ENCODE assay signal across 8 cellular contexts in genomic region chr19:49889687-49890348, GRCh38. TPM values are rescaled to one million over a fixed set of nuclear protein-coding genes. Genes with fewer than 3 reads are reported as not detected.
DNase-seq lines count a peak whose midpoint lies in the region; ATAC-seq lines count a peak whose summit lies in the region.

No MANE protein-coding gene starts in this region.

- peaks cover 13% of the 10 kb centered on the region for H3K4me1 Mint-ChIP-seq in activated T-helper 1 cell treated with anti-CD3 and anti-CD28 coated beads, Interleukin-12 subunit alpha, Interleukin-12 subunit beta, Interleukin-2, Interleukin-4 antibody, amounts not matched to agents 30 ng/mL and 10 ng/mL and 1 ng/mL, durations not matched to agents 14 hours and 24 hours and 36 hours (ENCODE audit: low read depth)

- H3K27me3 Mint-ChIP-seq in activated T-helper 1 cell treated with anti-CD3 and anti-CD28 coated beads, Interleukin-12 subunit alpha, Interleukin-12 subunit beta, Interleukin-2, Interleukin-4 antibody, amounts not matched to agents 30 ng/mL and 10 ng/mL and 1 ng/mL, durations not matched to agents 14 hours and 24 hours and 36 hours (ENCODE audit: insufficient read depth), result peaks cover 1% of the 10 kb centered on the region

- H3K27ac Mint-ChIP-seq in activated T-helper 1 cell treated with anti-CD3 and anti-CD28 coated beads, Interleukin-12 subunit alpha, Interleukin-12 subunit beta, Interleukin-2, Interleukin-4 antibody, amounts not matched to agents 30 ng/mL and 10 ng/mL and 1 ng/mL, durations not matched to agents 14 hours and 24 hours and 36 hours, result peak overlapping the region; percentile 77

- no peak for ATAC-seq in GM21526 (IDR thresholded peaks at IDR 0.05; ENCODE audit: low FRiP score, unreplicated experiment)

- H3K36me3 Mint-ChIP-seq in activated T-helper 1 cell treated with anti-CD3 and anti-CD28 coated beads, Interleukin-12 subunit alpha, Interleukin-12 subunit beta, Interleukin-2, Interleukin-4 antibody, amounts not matched to agents 30 ng/mL and 10 ng/mL and 1 ng/mL, durations not matched to agents 14 hours and 24 hours and 36 hours (ENCODE audit: low read depth), result peaks cover 33% of the 10 kb centered on the region

- peak; percentile 84 for DNase-seq in DMS 273 (lab: John Stamatoyannopoulos, UW; ENCODE audit: unreplicated experiment)
- DNase-seq in NCI-H2171 treated with DMSO at 0.1 percent for 48 hours (lab: John Stamatoyannopoulos, UW), result peak; percentile 53
- peak; percentile 74 for DNase-seq in activated T-helper 1 cell treated with anti-CD3 and anti-CD28 coated beads, Interleukin-12 subunit alpha, Interleukin-12 subunit beta, Interleukin-2, Interleukin-4 antibody, amounts not matched to agents 30 ng/mL and 10 ng/mL and 1 ng/mL, durations not matched to agents 14 hours and 24 hours and 36 hours (ENCODE audit: low spot score)
- DNase-seq in fibroblast of the conjunctiva (ENCODE audit: low read depth), result peak; percentile 43
- peak in 36 of 56 donors; percentile 3 to 71 (median 29) for DNase-seq in nucleus accumbens (lab: John Stamatoyannopoulos, UW)
- peak in 36 of 49 donors; percentile 5 to 73 (median 36) for DNase-seq in substantia nigra (lab: John Stamatoyannopoulos, UW)
- no peak for DNase-seq in NCI-H774 (lab: John Stamatoyannopoulos, UW)

- no peak overlapping the region for H3K27ac ChIP-seq in substantia nigra (ENCODE audit: low read depth, low read length, poor library complexity, severe bottlenecking)

- intact Hi-C loops in activated T-helper 1 cell treated with anti-CD3 and anti-CD28 coated beads, Interleukin-12 subunit alpha, Interleukin-12 subunit beta, Interleukin-2, Interleukin-4 antibody, amounts not matched to agents 30 ng/mL and 10 ng/mL and 1 ng/mL, durations not matched to agents 14 hours and 24 hours and 36 hours (cut with micrococcal nuclease), result loop anchor here (1.0 kb wide), 4 partner anchors 13 to 39 kb away; partner anchors contain the start of genes AKT1S1, ATF5, NUP62 and TBC1D17

- peak overlapping the region; percentile 80 for H3K4me3 Mint-ChIP-seq in activated T-helper 1 cell treated with anti-CD3 and anti-CD28 coated beads, Interleukin-12 subunit alpha, Interleukin-12 subunit beta, Interleukin-2, Interleukin-4 antibody, amounts not matched to agents 30 ng/mL and 10 ng/mL and 1 ng/mL, durations not matched to agents 14 hours and 24 hours and 36 hours

- no peaks in the 10 kb centered on the region for H3K9me3 Mint-ChIP-seq in activated T-helper 1 cell treated with anti-CD3 and anti-CD28 coated beads, Interleukin-12 subunit alpha, Interleukin-12 subunit beta, Interleukin-2, Interleukin-4 antibody, amounts not matched to agents 30 ng/mL and 10 ng/mL and 1 ng/mL, durations not matched to agents 14 hours and 24 hours and 36 hours

RNA-seq across cellular contexts. Expression of gene IL4I1, which starts 6.9 kb away (rescaled TPM):
- total RNA-seq in activated T-helper 1 cell treated with anti-CD3 and anti-CD28 coated beads, Interleukin-12 subunit alpha, Interleukin-12 subunit beta, Interleukin-2, Interleukin-4 antibody, amounts not matched to agents 30 ng/mL and 10 ng/mL and 1 ng/mL, durations not matched to agents 14 hours and 24 hours and 36 hours, result 50.0 and 51.5 TPM in 2 replicates

RNA-seq across cellular contexts. Expression of gene TBC1D17, which starts 12.3 kb away (rescaled TPM):
- 38.7 and 41.8 TPM in 2 replicates for total RNA-seq in activated T-helper 1 cell treated with anti-CD3 and anti-CD28 coated beads, Interleukin-12 subunit alpha, Interleukin-12 subunit beta, Interleukin-2, Interleukin-4 antibody, amounts not matched to agents 30 ng/mL and 10 ng/mL and 1 ng/mL, durations not matched to agents 14 hours and 24 hours and 36 hours

RNA-seq across cellular contexts. Expression of gene AKT1S1, which starts 12.7 kb away (rescaled TPM):
- 32.1 and 32.2 TPM in 2 replicates for total RNA-seq in activated T-helper 1 cell treated with anti-CD3 and anti-CD28 coated beads, Interleukin-12 subunit alpha, Interleukin-12 subunit beta, Interleukin-2, Interleukin-4 antibody, amounts not matched to agents 30 ng/mL and 10 ng/mL and 1 ng/mL, durations not matched to agents 14 hours and 24 hours and 36 hours

RNA-seq across cellular contexts. Expression of gene PNKP, which starts 22.4 kb away (rescaled TPM):
- 138 and 141 TPM in 2 replicates for total RNA-seq in activated T-helper 1 cell treated with anti-CD3 and anti-CD28 coated beads, Interleukin-12 subunit alpha, Interleukin-12 subunit beta, Interleukin-2, Interleukin-4 antibody, amounts not matched to agents 30 ng/mL and 10 ng/mL and 1 ng/mL, durations not matched to agents 14 hours and 24 hours and 36 hours

RNA-seq across cellular contexts. Expression of gene PTOV1, which starts 38.9 kb away (rescaled TPM):
- total RNA-seq in activated T-helper 1 cell treated with anti-CD3 and anti-CD28 coated beads, Interleukin-12 subunit alpha, Interleukin-12 subunit beta, Interleukin-2, Interleukin-4 antibody, amounts not matched to agents 30 ng/mL and 10 ng/mL and 1 ng/mL, durations not matched to agents 14 hours and 24 hours and 36 hours, result 107 and 113 TPM in 2 replicates
